ENCODE assay signal across 35 cellular contexts in the genomic region with DNA sequence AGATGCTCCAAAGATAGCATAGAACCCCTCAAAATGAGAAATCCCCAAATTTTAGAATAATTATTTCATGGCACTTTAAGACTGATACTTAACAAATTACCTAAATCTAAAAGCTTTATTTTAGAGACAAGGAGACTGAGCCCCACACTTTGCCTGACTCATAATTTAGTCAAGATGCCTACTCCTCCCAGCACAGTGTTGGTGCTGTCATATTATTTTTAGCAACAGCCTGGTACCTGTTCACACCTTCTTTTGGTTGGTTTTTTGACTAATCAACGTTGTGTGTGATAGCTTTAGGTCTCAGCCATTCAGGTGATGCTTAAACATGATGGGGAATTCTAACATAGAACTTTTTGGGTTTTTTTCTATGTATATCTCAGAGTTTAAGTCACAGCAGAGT.
"Had no signal": no experiment of that assay in that cellular context is flagged by ENCODE, and none has a peak within 500 bp of the region (broad histone marks: within the 10 kb centered on the region; RNA-seq: fewer than 3 reads in every experiment).

No MANE protein-coding gene starts in this region.

- H3K27me3 ChIP-seq: MG63 had no signal

- H3K27ac ChIP-seq: KMS-11 had no signal

- DNase-seq: Karpas-422, Kasumi-1, MG63, MM.1S, MV-4-11, NCI-H1048, NCI-H1092, NCI-H1092 treated with DMSO at 0.1 percent for 48 hours, NCI-H1105, NCI-H1105 treated with DMSO at 0.1 percent for 48 hours, NCI-H1417, NCI-H1417 treated with DMSO at 0.1 percent for 48 hours, NCI-H1436, NCI-H1436 treated with DMSO at 0.1 percent for 48 hours, NCI-H146, NCI-H1694, NCI-H1694 treated with DMSO at 0.1 percent for 48 hours, NCI-H187, NCI-H187 treated with DMSO at 0.1 percent for 48 hours, NCI-H1930, NCI-H2029, NCI-H2029 treated with DMSO at 0.1 percent for 48 hours, NCI-H2081, NCI-H2081 treated with DMSO at 0.1 percent for 48 hours, NCI-H2107, NCI-H2227 treated with DMSO at 0.1 percent for 48 hours, NCI-H226, NCI-H345, NCI-H446, NCI-H446 treated with DMSO at 0.1 percent for 48 hours, NCI-H510A, NCI-H510A treated with DMSO at 0.1 percent for 48 hours, NCI-H524, NCI-H524 treated with DMSO at 0.1 percent for 48 hours had no signal
